ENCODE assay signal across 1 cellular context in the genomic region with DNA sequence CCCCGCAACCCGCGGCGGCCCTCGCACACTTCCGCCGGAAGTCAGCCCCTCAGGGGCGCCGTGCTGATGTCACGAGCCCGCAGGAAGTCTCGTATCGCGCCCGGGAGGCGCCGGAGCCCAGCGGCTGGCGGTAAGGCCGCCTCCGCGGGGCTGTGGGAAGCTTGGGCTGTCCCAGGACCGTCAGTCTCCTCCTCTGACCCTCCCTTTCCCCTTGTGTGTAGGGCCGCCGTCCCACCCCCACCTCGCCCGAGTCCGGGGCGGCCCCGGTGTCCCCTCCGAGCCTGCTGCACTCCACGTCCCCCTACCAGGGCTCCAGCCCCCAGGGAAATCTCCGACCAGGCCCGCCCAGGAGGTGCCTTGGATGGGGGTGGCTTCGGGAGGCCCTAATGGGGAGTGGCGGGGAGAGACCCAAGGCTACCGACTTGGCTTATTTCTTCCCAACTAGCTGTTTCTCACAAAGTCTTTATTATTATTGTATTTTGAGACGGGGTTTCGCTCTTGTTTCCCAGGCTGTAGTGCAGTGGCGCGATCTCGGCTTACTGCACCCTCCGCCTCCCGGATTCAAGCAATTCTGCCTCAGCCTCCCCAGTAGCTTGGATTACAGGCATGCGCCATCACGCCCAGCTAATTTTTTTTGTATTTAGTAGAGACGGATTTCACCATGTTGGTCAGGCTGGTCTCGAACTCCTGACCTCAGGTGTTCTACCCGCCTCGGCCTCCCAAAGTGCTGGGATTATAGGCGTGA.
TF ChIP-seq lines count a peak whose summit lies in the region.

A gene (plus strand): TSS at position 86 of the 745 bp plus-strand sequence. CDS start 3,108 bp downstream, outside the sequence.

TF ChIP-seq in K562, 482 proteins besides CTCF, POLR2A, EP300 and RAD21 (continued from another document and continues in another):
- TF ChIP-seq, protein P1, sequence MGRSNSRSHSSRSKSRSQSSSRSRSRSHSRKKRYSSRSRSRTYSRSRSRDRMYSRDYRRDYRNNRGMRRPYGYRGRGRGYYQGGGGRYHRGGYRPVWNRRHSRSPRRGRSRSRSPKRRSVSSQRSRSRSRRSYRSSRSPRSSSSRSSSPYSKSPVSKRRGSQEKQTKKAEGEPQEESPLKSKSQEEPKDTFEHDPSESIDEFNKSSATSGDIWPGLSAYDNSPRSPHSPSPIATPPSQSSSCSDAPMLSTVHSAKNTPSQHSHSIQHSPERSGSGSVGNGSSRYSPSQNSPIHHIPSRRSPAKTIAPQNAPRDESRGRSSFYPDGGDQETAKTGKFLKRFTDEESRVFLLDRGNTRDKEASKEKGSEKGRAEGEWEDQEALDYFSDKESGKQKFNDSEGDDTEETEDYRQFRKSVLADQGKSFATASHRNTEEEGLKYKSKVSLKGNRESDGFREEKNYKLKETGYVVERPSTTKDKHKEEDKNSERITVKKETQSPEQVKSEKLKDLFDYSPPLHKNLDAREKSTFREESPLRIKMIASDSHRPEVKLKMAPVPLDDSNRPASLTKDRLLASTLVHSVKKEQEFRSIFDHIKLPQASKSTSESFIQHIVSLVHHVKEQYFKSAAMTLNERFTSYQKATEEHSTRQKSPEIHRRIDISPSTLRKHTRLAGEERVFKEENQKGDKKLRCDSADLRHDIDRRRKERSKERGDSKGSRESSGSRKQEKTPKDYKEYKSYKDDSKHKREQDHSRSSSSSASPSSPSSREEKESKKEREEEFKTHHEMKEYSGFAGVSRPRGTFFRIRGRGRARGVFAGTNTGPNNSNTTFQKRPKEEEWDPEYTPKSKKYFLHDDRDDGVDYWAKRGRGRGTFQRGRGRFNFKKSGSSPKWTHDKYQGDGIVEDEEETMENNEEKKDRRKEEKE (IDR thresholded peaks at IDR 0.05; ENCODE audit: borderline replicate concordance in 1 of 2, control insufficient read depth in 1 of 2, low read depth in 2 of 2, low read length in 1 of 2): no peak
- no peak for TF ChIP-seq MECOM (CRISPR knock-in tag; IDR thresholded peaks at IDR 0.05)
- TF ChIP-seq ZNF217 (CRISPR knock-in tag; IDR thresholded peaks at IDR 0.05): no peak
- peak; percentile 44 for TF ChIP-seq BRD9 (IDR thresholded peaks at IDR 0.05; ENCODE audit: low read depth, partially characterized antibody)
- TF ChIP-seq, protein P2, sequence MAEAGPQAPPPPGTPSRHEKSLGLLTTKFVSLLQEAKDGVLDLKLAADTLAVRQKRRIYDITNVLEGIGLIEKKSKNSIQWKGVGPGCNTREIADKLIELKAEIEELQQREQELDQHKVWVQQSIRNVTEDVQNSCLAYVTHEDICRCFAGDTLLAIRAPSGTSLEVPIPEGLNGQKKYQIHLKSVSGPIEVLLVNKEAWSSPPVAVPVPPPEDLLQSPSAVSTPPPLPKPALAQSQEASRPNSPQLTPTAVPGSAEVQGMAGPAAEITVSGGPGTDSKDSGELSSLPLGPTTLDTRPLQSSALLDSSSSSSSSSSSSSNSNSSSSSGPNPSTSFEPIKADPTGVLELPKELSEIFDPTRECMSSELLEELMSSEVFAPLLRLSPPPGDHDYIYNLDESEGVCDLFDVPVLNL (CRISPR knock-in tag; IDR thresholded peaks at IDR 0.05; ENCODE audit: low read depth): no peak
- TF ChIP-seq, protein P3, sequence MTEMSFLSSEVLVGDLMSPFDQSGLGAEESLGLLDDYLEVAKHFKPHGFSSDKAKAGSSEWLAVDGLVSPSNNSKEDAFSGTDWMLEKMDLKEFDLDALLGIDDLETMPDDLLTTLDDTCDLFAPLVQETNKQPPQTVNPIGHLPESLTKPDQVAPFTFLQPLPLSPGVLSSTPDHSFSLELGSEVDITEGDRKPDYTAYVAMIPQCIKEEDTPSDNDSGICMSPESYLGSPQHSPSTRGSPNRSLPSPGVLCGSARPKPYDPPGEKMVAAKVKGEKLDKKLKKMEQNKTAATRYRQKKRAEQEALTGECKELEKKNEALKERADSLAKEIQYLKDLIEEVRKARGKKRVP (CRISPR knock-in tag; IDR thresholded peaks at IDR 0.05): no peak
- no peak for TF ChIP-seq ZNF57 (CRISPR knock-in tag; IDR thresholded peaks at IDR 0.05)
- TF ChIP-seq, protein P4, sequence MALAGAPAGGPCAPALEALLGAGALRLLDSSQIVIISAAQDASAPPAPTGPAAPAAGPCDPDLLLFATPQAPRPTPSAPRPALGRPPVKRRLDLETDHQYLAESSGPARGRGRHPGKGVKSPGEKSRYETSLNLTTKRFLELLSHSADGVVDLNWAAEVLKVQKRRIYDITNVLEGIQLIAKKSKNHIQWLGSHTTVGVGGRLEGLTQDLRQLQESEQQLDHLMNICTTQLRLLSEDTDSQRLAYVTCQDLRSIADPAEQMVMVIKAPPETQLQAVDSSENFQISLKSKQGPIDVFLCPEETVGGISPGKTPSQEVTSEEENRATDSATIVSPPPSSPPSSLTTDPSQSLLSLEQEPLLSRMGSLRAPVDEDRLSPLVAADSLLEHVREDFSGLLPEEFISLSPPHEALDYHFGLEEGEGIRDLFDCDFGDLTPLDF (CRISPR knock-in tag; IDR thresholded peaks at IDR 0.05): no peak
- TF ChIP-seq POU5F1 (IDR thresholded peaks at IDR 0.05; ENCODE audit: borderline replicate concordance, low read depth, low read length, partially characterized antibody): peak; percentile 31
- TF ChIP-seq CBFA2T2 (conservative IDR thresholded peaks at IDR 0.05): no peak
- no peak; the same call in 1 of the 2 replicates for TF ChIP-seq JUN (IDR thresholded peaks at IDR 0.05; ENCODE audit: borderline replicate concordance, low read depth, low read length)
- TF ChIP-seq JUN (CRISPR knock-in tag; IDR thresholded peaks at IDR 0.05; ENCODE audit: borderline replicate concordance): no peak
- TF ChIP-seq ZNF644 (tag; IDR thresholded peaks at IDR 0.05; ENCODE audit: low read depth): no peak
- TF ChIP-seq, protein P5, sequence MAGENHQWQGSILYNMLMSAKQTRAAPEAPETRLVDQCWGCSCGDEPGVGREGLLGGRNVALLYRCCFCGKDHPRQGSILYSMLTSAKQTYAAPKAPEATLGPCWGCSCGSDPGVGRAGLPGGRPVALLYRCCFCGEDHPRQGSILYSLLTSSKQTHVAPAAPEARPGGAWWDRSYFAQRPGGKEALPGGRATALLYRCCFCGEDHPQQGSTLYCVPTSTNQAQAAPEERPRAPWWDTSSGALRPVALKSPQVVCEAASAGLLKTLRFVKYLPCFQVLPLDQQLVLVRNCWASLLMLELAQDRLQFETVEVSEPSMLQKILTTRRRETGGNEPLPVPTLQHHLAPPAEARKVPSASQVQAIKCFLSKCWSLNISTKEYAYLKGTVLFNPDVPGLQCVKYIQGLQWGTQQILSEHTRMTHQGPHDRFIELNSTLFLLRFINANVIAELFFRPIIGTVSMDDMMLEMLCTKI (IDR thresholded peaks at IDR 0.05; ENCODE audit: partially characterized antibody): no peak
- no peak for TF ChIP-seq ILK (tag; IDR thresholded peaks at IDR 0.05; ENCODE audit: borderline replicate concordance, low read depth)
- TF ChIP-seq, protein P6, sequence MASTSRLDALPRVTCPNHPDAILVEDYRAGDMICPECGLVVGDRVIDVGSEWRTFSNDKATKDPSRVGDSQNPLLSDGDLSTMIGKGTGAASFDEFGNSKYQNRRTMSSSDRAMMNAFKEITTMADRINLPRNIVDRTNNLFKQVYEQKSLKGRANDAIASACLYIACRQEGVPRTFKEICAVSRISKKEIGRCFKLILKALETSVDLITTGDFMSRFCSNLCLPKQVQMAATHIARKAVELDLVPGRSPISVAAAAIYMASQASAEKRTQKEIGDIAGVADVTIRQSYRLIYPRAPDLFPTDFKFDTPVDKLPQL (IDR thresholded peaks at IDR 0.05; ENCODE audit: extremely low read depth, insufficient read length): no peak
- TF ChIP-seq PHB2 (IDR thresholded peaks at IDR 0.05; ENCODE audit: low read depth): no peak
- no peak for TF ChIP-seq ZNF232 (CRISPR knock-in tag; IDR thresholded peaks at IDR 0.05)
- TF ChIP-seq BACH1 (tag; IDR thresholded peaks at IDR 0.05): no peak
- TF ChIP-seq ILF3 (IDR thresholded peaks at IDR 0.05; ENCODE audit: borderline replicate concordance): no peak
- peak in 1 of 2 experiments; percentile 45; a peak in 1 of 4 replicates for TF ChIP-seq RCOR1 (IDR thresholded peaks at IDR 0.05; ENCODE audit: borderline replicate concordance in 1 of 2, low read depth in 2 of 2, low read length in 2 of 2)
- no peak for TF ChIP-seq SREBF2 (CRISPR knock-in tag; IDR thresholded peaks at IDR 0.05)
- TF ChIP-seq HDAC3 (IDR thresholded peaks at IDR 0.05; ENCODE audit: borderline replicate concordance, partially characterized antibody): no peak
- no peak for TF ChIP-seq ZFPM2 (CRISPR knock-in tag; IDR thresholded peaks at IDR 0.05)
- no peak for TF ChIP-seq PTBP1 (IDR thresholded peaks at IDR 0.05; ENCODE audit: low read depth, low read length)
- TF ChIP-seq, protein P7, sequence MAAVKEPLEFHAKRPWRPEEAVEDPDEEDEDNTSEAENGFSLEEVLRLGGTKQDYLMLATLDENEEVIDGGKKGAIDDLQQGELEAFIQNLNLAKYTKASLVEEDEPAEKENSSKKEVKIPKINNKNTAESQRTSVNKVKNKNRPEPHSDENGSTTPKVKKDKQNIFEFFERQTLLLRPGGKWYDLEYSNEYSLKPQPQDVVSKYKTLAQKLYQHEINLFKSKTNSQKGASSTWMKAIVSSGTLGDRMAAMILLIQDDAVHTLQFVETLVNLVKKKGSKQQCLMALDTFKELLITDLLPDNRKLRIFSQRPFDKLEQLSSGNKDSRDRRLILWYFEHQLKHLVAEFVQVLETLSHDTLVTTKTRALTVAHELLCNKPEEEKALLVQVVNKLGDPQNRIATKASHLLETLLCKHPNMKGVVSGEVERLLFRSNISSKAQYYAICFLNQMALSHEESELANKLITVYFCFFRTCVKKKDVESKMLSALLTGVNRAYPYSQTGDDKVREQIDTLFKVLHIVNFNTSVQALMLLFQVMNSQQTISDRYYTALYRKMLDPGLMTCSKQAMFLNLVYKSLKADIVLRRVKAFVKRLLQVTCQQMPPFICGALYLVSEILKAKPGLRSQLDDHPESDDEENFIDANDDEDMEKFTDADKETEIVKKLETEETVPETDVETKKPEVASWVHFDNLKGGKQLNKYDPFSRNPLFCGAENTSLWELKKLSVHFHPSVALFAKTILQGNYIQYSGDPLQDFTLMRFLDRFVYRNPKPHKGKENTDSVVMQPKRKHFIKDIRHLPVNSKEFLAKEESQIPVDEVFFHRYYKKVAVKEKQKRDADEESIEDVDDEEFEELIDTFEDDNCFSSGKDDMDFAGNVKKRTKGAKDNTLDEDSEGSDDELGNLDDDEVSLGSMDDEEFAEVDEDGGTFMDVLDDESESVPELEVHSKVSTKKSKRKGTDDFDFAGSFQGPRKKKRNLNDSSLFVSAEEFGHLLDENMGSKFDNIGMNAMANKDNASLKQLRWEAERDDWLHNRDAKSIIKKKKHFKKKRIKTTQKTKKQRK (IDR thresholded peaks at IDR 0.05; ENCODE audit: borderline replicate concordance, low read depth, low read length): no peak
- TF ChIP-seq MEF2D (tag; conservative IDR thresholded peaks at IDR 0.05; ENCODE audit: low read depth): no peak
- TF ChIP-seq ZNF133 (CRISPR knock-in tag; IDR thresholded peaks at IDR 0.05): no peak
- no peak for TF ChIP-seq SMARCC2 (IDR thresholded peaks at IDR 0.05; ENCODE audit: low read depth)
- TF ChIP-seq, protein P8, sequence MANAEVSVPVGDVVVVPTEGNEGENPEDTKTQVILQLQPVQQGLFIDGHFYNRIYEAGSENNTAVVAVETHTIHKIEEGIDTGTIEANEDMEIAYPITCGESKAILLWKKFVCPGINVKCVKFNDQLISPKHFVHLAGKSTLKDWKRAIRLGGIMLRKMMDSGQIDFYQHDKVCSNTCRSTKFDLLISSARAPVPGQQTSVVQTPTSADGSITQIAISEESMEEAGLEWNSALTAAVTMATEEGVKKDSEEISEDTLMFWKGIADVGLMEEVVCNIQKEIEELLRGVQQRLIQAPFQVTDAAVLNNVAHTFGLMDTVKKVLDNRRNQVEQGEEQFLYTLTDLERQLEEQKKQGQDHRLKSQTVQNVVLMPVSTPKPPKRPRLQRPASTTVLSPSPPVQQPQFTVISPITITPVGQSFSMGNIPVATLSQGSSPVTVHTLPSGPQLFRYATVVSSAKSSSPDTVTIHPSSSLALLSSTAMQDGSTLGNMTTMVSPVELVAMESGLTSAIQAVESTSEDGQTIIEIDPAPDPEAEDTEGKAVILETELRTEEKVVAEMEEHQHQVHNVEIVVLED (CRISPR knock-in tag; IDR thresholded peaks at IDR 0.05): no peak
- no peak for TF ChIP-seq MEIS2 (IDR thresholded peaks at IDR 0.05; ENCODE audit: partially characterized antibody)
- TF ChIP-seq WHSC1 (IDR thresholded peaks at IDR 0.05; ENCODE audit: low read length): no peak
- no peak for TF ChIP-seq ZNF146 (CRISPR knock-in tag; IDR thresholded peaks at IDR 0.05; ENCODE audit: unreplicated experiment)
- peak; percentile 78 for TF ChIP-seq ZBTB7A (IDR thresholded peaks at IDR 0.05; ENCODE audit: borderline replicate concordance, control insufficient read depth, low read depth, low read length)
- TF ChIP-seq ARID1B (IDR thresholded peaks at IDR 0.05): peak; percentile 22; the same call in 1 of the 2 replicates
- TF ChIP-seq DACH1 (IDR thresholded peaks at IDR 0.05; ENCODE audit: partially characterized antibody): no peak
- TF ChIP-seq KDM4B (IDR thresholded peaks at IDR 0.05; ENCODE audit: borderline replicate concordance in 2 of 2, low read depth in 1 of 2): peak in 1 of 2 experiments; percentile 92; a peak in 2 of 4 replicates
- TF ChIP-seq, protein P9, sequence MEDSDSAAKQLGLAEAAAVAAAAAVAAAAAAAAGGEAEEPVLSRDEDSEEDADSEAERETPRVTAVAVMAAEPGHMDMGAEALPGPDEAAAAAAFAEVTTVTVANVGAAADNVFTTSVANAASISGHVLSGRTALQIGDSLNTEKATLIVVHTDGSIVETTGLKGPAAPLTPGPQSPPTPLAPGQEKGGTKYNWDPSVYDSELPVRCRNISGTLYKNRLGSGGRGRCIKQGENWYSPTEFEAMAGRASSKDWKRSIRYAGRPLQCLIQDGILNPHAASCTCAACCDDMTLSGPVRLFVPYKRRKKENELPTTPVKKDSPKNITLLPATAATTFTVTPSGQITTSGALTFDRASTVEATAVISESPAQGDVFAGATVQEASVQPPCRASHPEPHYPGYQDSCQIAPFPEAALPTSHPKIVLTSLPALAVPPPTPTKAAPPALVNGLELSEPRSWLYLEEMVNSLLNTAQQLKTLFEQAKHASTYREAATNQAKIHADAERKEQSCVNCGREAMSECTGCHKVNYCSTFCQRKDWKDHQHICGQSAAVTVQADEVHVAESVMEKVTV (CRISPR knock-in tag; IDR thresholded peaks at IDR 0.05): no peak
- TF ChIP-seq ZNF3 (CRISPR knock-in tag; IDR thresholded peaks at IDR 0.05): no peak
- no peak for TF ChIP-seq TCF7L2 (IDR thresholded peaks at IDR 0.05; ENCODE audit: low read depth, low read length)
- no peak for TF ChIP-seq ARID2 (IDR thresholded peaks at IDR 0.05)
- TF ChIP-seq COPS2 (conservative IDR thresholded peaks at IDR 0.05): no peak
- TF ChIP-seq, protein P10, sequence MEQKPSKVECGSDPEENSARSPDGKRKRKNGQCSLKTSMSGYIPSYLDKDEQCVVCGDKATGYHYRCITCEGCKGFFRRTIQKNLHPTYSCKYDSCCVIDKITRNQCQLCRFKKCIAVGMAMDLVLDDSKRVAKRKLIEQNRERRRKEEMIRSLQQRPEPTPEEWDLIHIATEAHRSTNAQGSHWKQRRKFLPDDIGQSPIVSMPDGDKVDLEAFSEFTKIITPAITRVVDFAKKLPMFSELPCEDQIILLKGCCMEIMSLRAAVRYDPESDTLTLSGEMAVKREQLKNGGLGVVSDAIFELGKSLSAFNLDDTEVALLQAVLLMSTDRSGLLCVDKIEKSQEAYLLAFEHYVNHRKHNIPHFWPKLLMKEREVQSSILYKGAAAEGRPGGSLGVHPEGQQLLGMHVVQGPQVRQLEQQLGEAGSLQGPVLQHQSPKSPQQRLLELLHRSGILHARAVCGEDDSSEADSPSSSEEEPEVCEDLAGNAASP (IDR thresholded peaks at IDR 0.05): no peak
